Comparison of ENCODE assay signal across 8 cellular contexts in the genomic region with DNA sequence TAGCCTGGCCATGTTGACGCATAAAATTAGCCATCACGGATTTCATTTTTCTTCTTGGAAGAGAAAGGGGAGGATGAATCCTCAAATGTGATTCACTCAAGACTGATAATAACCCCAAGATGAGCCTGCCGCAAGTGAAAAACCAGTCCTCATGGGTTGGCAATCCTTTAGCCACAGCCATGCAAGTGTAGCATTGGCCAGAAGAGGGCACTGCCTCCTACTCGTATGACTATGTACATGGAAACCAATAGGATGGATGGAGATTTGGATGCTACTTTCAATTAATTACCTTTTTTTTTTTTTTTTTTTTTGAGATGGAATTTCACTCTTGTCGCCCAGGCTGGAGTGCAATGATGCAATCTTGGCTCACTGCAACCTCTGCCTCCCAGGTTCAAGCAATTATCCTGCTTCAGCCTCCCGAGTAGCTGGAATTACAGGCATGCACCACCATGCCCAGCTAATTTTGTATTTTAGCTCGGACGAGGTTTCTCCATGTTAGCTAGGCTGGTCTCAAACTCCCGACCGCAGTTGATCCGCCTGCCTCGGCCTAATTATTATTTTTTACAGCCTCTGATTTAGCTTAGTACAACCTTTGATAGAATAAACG. TPM values are rescaled to one million over a fixed set of nuclear protein-coding genes. Genes with fewer than 3 reads are reported as not detected.
DNase-seq lines count a peak whose midpoint lies in the region; ATAC-seq, FAIRE-seq and TF ChIP-seq lines count a peak whose summit lies in the region.
"Not testable (repeated sequence)": the region's sequence is repeated elsewhere in the genome, so short reads cannot be mapped to it uniquely, and the experiment has no call there.

No MANE protein-coding gene starts in this region.

- H3F3A ChIP-seq in SU-DHL-6 (ENCODE audit: insufficient read depth): not testable (repeated sequence)

- not testable (repeated sequence) for H3K9me3 ChIP-seq in SU-DHL-6 (ENCODE audit: insufficient read depth, low read length); pancreas; tibial nerve

- intact Hi-C loops in pancreas (cut with DNase I): loop anchor here in 2 of 3 donors (5.0 kb wide), 3 partner anchors 68 to 78 kb away; no protein-coding TSS in a partner anchor

- POLR2A ChIA-PET in GM10248 (lab: Yijun Ruan, JAX): interaction anchor here (0.7 kb wide), 1 partner anchor 11 kb away, joined by 7 read pairs; no protein-coding TSS in a partner anchor

- H3K4me1 ChIP-seq in pancreas: not testable (repeated sequence)
- peaks cover 0 to 16% (median 0%) of the 10 kb centered on the region in 4 donors for H3K4me1 ChIP-seq in tibial nerve

- not testable (repeated sequence) for H3K9me2 ChIP-seq in SU-DHL-6 (replicated peaks; ENCODE audit: insufficient read depth, low read length)

- TF ChIP-seq POLR2A in tibial nerve (IDR thresholded peaks at IDR 0.05): not testable (repeated sequence)

- peak; percentile 97 for TF ChIP-seq CTCF in GM10248 (IDR thresholded peaks at IDR 0.05; ENCODE audit: control extremely low read depth, extremely low read depth, low read depth, missing control alignments)
- peak; percentile 76 for TF ChIP-seq CTCF in SU-DHL-6 (IDR thresholded peaks at IDR 0.05; ENCODE audit: insufficient read depth, low read length, poor library complexity, severe bottlenecking)
- peak; percentile 71 to 84 (median 77) for TF ChIP-seq CTCF in pancreas (IDR thresholded peaks at IDR 0.05)
- TF ChIP-seq CTCF in tibial nerve (IDR thresholded peaks at IDR 0.05): peak; percentile 79 to 92 (median 85)

- not testable (repeated sequence) for H3K27me3 ChIP-seq in SU-DHL-6 (ENCODE audit: low read length); pancreas; tibial nerve

- DNase-seq in GM10248 (ENCODE audit: extremely low spot score) (peak; percentile 69), NCI-H1694 (lab: John Stamatoyannopoulos, UW) (peak; percentile 80), glomerular visceral epithelial cell (ENCODE audit: extremely low spot score) (peak; percentile 78), pancreas (peak; percentile 56 to 85 (median 74)), tibial nerve (ENCODE audit: low spot score in 2 of 2) (peak; percentile 86 to 97)
- DNase-seq in activated naive CD4-positive, alpha-beta T cell treated with anti-CD3 and anti-CD28 coated beads, Interleukin-2, amount 50 U/mL, for 16 hours: peak; percentile 71

- not testable (repeated sequence) for H3K9ac ChIP-seq in SU-DHL-6 (ENCODE audit: low read length)

- peak; percentile 81 for ATAC-seq in HG02759 (IDR thresholded peaks at IDR 0.05; ENCODE audit: unreplicated experiment)
- peak; percentile 88 to 97 (median 96) for ATAC-seq in pancreas

- H4K20me1 ChIP-seq in SU-DHL-6 (ENCODE audit: low read depth, low read length): not testable (repeated sequence)

- not testable (repeated sequence) for H3K79me2 ChIP-seq in SU-DHL-6 (ENCODE audit: insufficient read depth, low read length)

- not testable (repeated sequence) for FAIRE-seq in pancreas (lab: Jason Lieb, UNC)

- H3K27ac ChIP-seq in SU-DHL-6 (ENCODE audit: low read depth, low read length); pancreas; tibial nerve: not testable (repeated sequence)

- peak overlapping the region; percentile 68 for H2AFZ ChIP-seq in SU-DHL-6 (ENCODE audit: low read depth, low read length, severe bottlenecking)

- not testable (repeated sequence) for H3K36me3 ChIP-seq in SU-DHL-6 (ENCODE audit: low read length); pancreas; tibial nerve

- peak overlapping the region; percentile 9 for H3K4me2 ChIP-seq in SU-DHL-6 (ENCODE audit: low read depth, low read length, poor library complexity, severe bottlenecking)

- CTCF ChIA-PET in GM10248 (lab: Yijun Ruan, JAX): interaction anchor here (0.6 to 6.2 kb wide), 22 partner anchors 8 to 608 kb away, joined by 3 to 57 read pairs (median 4); partner anchors contain the start of gene MAPK1IP1L

- WGBS in pancreas, 2 donors: 28 to 33% methylated on average over 13 of the region's 13 CpGs
- WGBS in tibial nerve, 2 donors: 45% methylated on average over 13 of the region's 13 CpGs

- TF ChIP-seq EP300 in tibial nerve (IDR thresholded peaks at IDR 0.05): peak in 1 of 2 donors; percentile 65

- not testable (repeated sequence) for H3K4me3 ChIP-seq in SU-DHL-6 (ENCODE audit: insufficient read depth, low read length, poor library complexity, severe bottlenecking); pancreas; tibial nerve

RNA-seq across cellular contexts. Expression of gene MAPK1IP1L, which starts 38.2 kb away (rescaled TPM):
- 10 to 100 TPM; 15.2 to 29.7 (median 23.1) TPM for total RNA-seq in pancreas
- polyA plus RNA-seq in pancreas: 10 to 100 TPM; 12.9 to 24.2 TPM
- 10 to 100 TPM; 25.3 to 54.0 (median 41.9) TPM for total RNA-seq in tibial nerve

RNA-seq across cellular contexts. Expression of gene LGALS3, which starts 39.4 kb away (rescaled TPM):
- total RNA-seq in pancreas (10 to 100 TPM; 22.6 to 77.8 (median 40.6) TPM), tibial nerve (100 to 1,000 TPM; 246 to 526 (median 339) TPM)
- 10 to 100 TPM; 53.1 to 74.7 TPM for polyA plus RNA-seq in pancreas
